ENCODE assay signal across 23 cellular contexts in the genomic region with DNA sequence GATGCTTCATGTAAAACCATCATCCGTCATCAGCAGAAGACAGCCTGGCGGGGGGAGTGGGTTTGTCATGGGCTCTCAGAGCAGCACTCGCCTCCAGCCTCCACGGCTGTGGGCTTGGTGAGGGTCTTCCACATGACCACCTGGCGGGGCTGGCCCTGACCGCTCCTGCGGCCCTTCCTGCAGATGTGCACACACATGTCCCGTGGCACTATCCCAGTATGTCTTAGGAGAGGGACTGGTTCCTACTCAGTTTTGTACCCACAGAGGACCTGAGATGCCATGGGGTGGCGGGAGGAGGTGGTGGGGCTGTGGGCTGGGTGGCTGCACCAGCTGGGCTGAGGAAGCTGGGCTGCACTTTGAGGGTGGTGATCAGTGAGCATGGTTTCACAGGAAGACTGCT. TPM values are rescaled to one million over a fixed set of nuclear protein-coding genes. Genes with fewer than 3 reads are reported as not detected.
DNase-seq lines count a peak whose midpoint lies in the region; ATAC-seq and TF ChIP-seq lines count a peak whose summit lies in the region.
"Had no signal": no experiment of that assay in that cellular context is flagged by ENCODE, and none has a peak within 500 bp of the region (broad histone marks: within the 10 kb centered on the region; RNA-seq: fewer than 3 reads in every experiment).

No MANE protein-coding gene starts in this region.

- H3K27me3 ChIP-seq in right cardiac atrium (ENCODE audit: control insufficient read depth, insufficient read depth), result no peaks in the 10 kb centered on the region
- no peaks in the 10 kb centered on the region for H3K27me3 ChIP-seq in right atrium auricular region
- H3K27me3 ChIP-seq in H7 (ENCODE audit: control insufficient read depth, insufficient read depth, low read length), result no peaks in the 10 kb centered on the region
- H3K27me3 ChIP-seq: BLaER1, SJCRH30 had no signal

- no peak for TF ChIP-seq CTCF in right atrium auricular region (IDR thresholded peaks at IDR 0.05)

- H3K27ac ChIP-seq in right cardiac atrium (ENCODE audit: low read length) (no peak overlapping the region), right atrium auricular region (no peak overlapping the region), substantia nigra (ENCODE audit: low read depth, low read length, poor library complexity, severe bottlenecking) (no peak overlapping the region)
- H3K27ac ChIP-seq: BLaER1, SJCRH30 had no signal

- no peaks in the 10 kb centered on the region for H3K4me1 ChIP-seq in right cardiac atrium (ENCODE audit: control insufficient read depth, insufficient read depth, low read length)
- H3K4me1 ChIP-seq in right atrium auricular region, result no peaks in the 10 kb centered on the region
- H3K4me1 ChIP-seq: BLaER1, SJCRH30 had no signal

- intact Hi-C loops in right cardiac atrium (cut with DNase I), result no loop called here

- H3K9me3 ChIP-seq in right cardiac atrium (ENCODE audit: control insufficient read depth, low read length) (no peaks in the 10 kb centered on the region), right atrium auricular region (no peaks in the 10 kb centered on the region)
- H3K9me3 ChIP-seq: SJCRH30 had no signal

- no peak for DNase-seq in right cardiac atrium
- no peak for DNase-seq in right atrium auricular region (ENCODE audit: low spot score)
- peak; percentile 32 for DNase-seq in H7
- no peak for DNase-seq in GM19238 (ENCODE audit: insufficient read length, low spot score)
- DNase-seq in substantia nigra (lab: John Stamatoyannopoulos, UW), result no peak
- no peak for DNase-seq in medulla oblongata (ENCODE audit: extremely low spot score)
- DNase-seq: ACHN; CD4-positive, alpha-beta T cell; COR-L47; DMS 273 treated with DMSO at 0.1 percent for 48 hours; DMS79 treated with DMSO at 0.1 percent for 48 hours; H9; IMR-90; NCI-H1105 treated with DMSO at 0.1 percent for 48 hours; NCI-H2029 treated with DMSO at 0.1 percent for 48 hours; NCI-H226; NCI-H510A treated with DMSO at 0.1 percent for 48 hours; NCI-H748 treated with DMSO at 0.1 percent for 48 hours; NK-92 treated with Interleukin-12 subunit alpha and Interleukin-12 subunit beta, amount 100 ng/mL, for 24 hours; SJCRH30 had no signal

- H3K4me3 ChIP-seq in right cardiac atrium (ENCODE audit: low read length) (no peak overlapping the region), right atrium auricular region (no peak overlapping the region), H7 (ENCODE audit: insufficient read depth, low read depth, low read length) (no peak overlapping the region)
- H3K4me3 ChIP-seq: BLaER1, SJCRH30 had no signal

- ATAC-seq in right cardiac atrium, result peak; percentile 19 to 27
- ATAC-seq in esophagus mucosa, result peak; percentile 29

- H3K36me3 ChIP-seq in right atrium auricular region (peaks cover 23% of the 10 kb centered on the region), H7 (replicated peaks; ENCODE audit: control insufficient read depth, insufficient read depth, low read length) (peaks cover 15% of the 10 kb centered on the region)

- WGBS in right cardiac atrium, result 96% methylated on average over 9 of the region's 9 CpGs

RNA-seq across cellular contexts. Expression of a gene that starts 4.7 kb away (rescaled TPM):
- total RNA-seq in right cardiac atrium (under 1 TPM in 2 of 4 donors, not detected in 2; 0.23 to 0.29 TPM), right atrium auricular region (under 1 TPM in 1 of 2 donors, not detected in 1; 0.24 TPM), esophagus mucosa (not detected)
- polyA plus RNA-seq in right cardiac atrium, result 0.23 TPM
- not detected in 2 replicates for total RNA-seq in H7 (2014; rRNA removed; shearing (Covaris generic))
- total RNA-seq: CD4-positive, alpha-beta T cell; H9; HT1080; IMR-90; SJCRH30 had no signal
- polyA plus RNA-seq: IMR-90 had no signal

RNA-seq across cellular contexts. Expression of a gene that starts 28.0 kb away (rescaled TPM):
- 10 to 100 TPM; 14.6 to 30.3 (median 20.0) TPM for total RNA-seq in right cardiac atrium
- 26.7 TPM for polyA plus RNA-seq in right cardiac atrium
- 10 to 100 TPM; 16.7 to 24.3 TPM for total RNA-seq in right atrium auricular region
- total RNA-seq in H7 (2014; rRNA removed; shearing (Covaris generic)), result 102 and 115 TPM in 2 replicates
- total RNA-seq in esophagus mucosa, result 39.9 TPM

RNA-seq across cellular contexts. Expression of a gene that starts 32.7 kb away (rescaled TPM):
- total RNA-seq in right cardiac atrium (10 to 100 TPM; 22.9 to 29.8 (median 27.5) TPM), right atrium auricular region (10 to 100 TPM; 14.4 to 14.6 TPM), esophagus mucosa (29.6 TPM)
- polyA plus RNA-seq in right cardiac atrium, result 16.8 TPM
- 40.8 and 53.7 TPM in 2 replicates for total RNA-seq in H7 (2014; rRNA removed; shearing (Covaris generic))

RNA-seq across cellular contexts. Expression of a gene that starts 35.2 kb away (rescaled TPM):
- total RNA-seq in right cardiac atrium (10 to 100 TPM; 29.0 to 35.6 (median 32.5) TPM), right atrium auricular region (10 to 100 TPM; 19.4 to 20.2 TPM), esophagus mucosa (12.9 TPM)
- 9.7 TPM for polyA plus RNA-seq in right cardiac atrium
- total RNA-seq in H7 (2014; rRNA removed; shearing (Covaris generic)), result 8.4 and 9.7 TPM in 2 replicates
